ENCODE assay signal across 8 cellular contexts in genomic region chr4:153488719-153489384, GRCh38. TPM values are rescaled to one million over a fixed set of nuclear protein-coding genes. Genes with fewer than 3 reads are reported as not detected.
A peak's percentile ranks its signal among the peaks of the same experiment; 100 is the strongest.
DNase-seq lines count a peak whose midpoint lies in the region; ATAC-seq, FAIRE-seq and TF ChIP-seq lines count a peak whose summit lies in the region.

No MANE protein-coding gene starts in this region.

- H3K9ac ChIP-seq in IMR-90 (ENCODE audit: low read depth, low read length) (peak overlapping the region; percentile 3; the same call in 1 of the 2 replicates), astrocyte (ENCODE audit: low read length) (peak overlapping the region; percentile 62)

- peak overlapping the region; percentile 89 for H3K23ac ChIP-seq in IMR-90 (ENCODE audit: low read depth, low read length)

- H4K20me1 ChIP-seq in IMR-90 (ENCODE audit: insufficient read depth, low read length) (no peaks in the 10 kb centered on the region), astrocyte (ENCODE audit: insufficient read depth, low read length) (no peaks in the 10 kb centered on the region)

- TF ChIP-seq POLR2A in IMR-90 (IDR thresholded peaks at IDR 0.05; ENCODE audit: low read depth, low read length), result no peak

- CTCF ChIA-PET in IMR-90 (lab: Yijun Ruan, JAX), result no interaction called here

- peak overlapping the region; percentile 87 for H4K5ac ChIP-seq in IMR-90 (ENCODE audit: low read depth, low read length)

- in situ Hi-C loops in IMR-90 (cut with MboI; ENCODE audit: low sequenced_read_pairs), result no loop called here

- POLR2A ChIA-PET in IMR-90 (lab: Charles Lee; ENCODE audit: unreplicated experiment), result no interaction called here

- intact Hi-C loops in IMR-90 (cut with micrococcal nuclease), result no loop called here

- H3K4me3 ChIP-seq in GM08714 (ENCODE audit: low read length), result peak overlapping the region; percentile 71; the same call in 1 of the 2 replicates
- H3K4me3 ChIP-seq in IMR-90 (ENCODE audit: insufficient read depth, low read depth, low read length), result no peak overlapping the region
- H3K4me3 ChIP-seq in astrocyte (ENCODE audit: insufficient read depth, low read depth, low read length), result no peak overlapping the region
- no peak overlapping the region for H3K4me3 ChIP-seq in MG63

- peaks cover 48% of the 10 kb centered on the region for H3K4me1 Mint-ChIP-seq in astrocyte (ENCODE audit: low read depth, unreplicated experiment)
- peaks cover 54% of the 10 kb centered on the region for H3K4me1 Mint-ChIP-seq in memory B cell

- H3K4me2 ChIP-seq in IMR-90 (ENCODE audit: low read depth, low read length) (peak overlapping the region; percentile 64), astrocyte (ENCODE audit: low read length) (peak overlapping the region; percentile 77)

- H3K9me3 ChIP-seq in IMR-90 (ENCODE audit: control insufficient read depth, insufficient read depth, low read length) (no peaks in the 10 kb centered on the region), astrocyte (ENCODE audit: insufficient read depth, low read depth, low read length) (no peaks in the 10 kb centered on the region), MG63 (no peaks in the 10 kb centered on the region)

- peak overlapping the region; percentile 48 for H2BK20ac ChIP-seq in IMR-90 (ENCODE audit: low read depth, low read length)

- no TSS peak for BruUV-seq in IMR-90 (replicated peaks; lab: Mats Ljungman, UMichigan)

- H2AK9ac ChIP-seq in IMR-90 (replicated peaks; ENCODE audit: low read depth, low read length, poor library complexity), result peak overlapping the region; percentile 96

- H3K4me3 Mint-ChIP-seq in astrocyte (ENCODE audit: unreplicated experiment) (no peak overlapping the region), memory B cell (peak overlapping the region; percentile 81)

- H3K4ac ChIP-seq in IMR-90 (ENCODE audit: low read depth, low read length), result peak overlapping the region; percentile 83

- H2AK5ac ChIP-seq in IMR-90 (ENCODE audit: low read depth, low read length), result peak overlapping the region; percentile 77

- no peak overlapping the region for H3K56ac ChIP-seq in IMR-90 (ENCODE audit: extremely low read depth, insufficient read depth, low read length)

- no peaks in the 10 kb centered on the region for H3K27me3 ChIP-seq in IMR-90 (ENCODE audit: control insufficient read depth, insufficient read depth, low read length)
- H3K27me3 ChIP-seq in astrocyte (ENCODE audit: insufficient read depth, low read length), result no peaks in the 10 kb centered on the region
- H3K27me3 ChIP-seq in MG63, result no peaks in the 10 kb centered on the region

- 36% methylated on average over 13 of the region's 22 CpGs; no CpG with 5 or more reads in 1 of the 2 experiments for WGBS in IMR-90 (ENCODE audit: extremely low coverage in 2 of 2, insufficient read length in 1 of 2), 2 experiments

- peaks cover 15% of the 10 kb centered on the region for H3K9me1 ChIP-seq in IMR-90 (ENCODE audit: insufficient read depth, low read length)

- H3K14ac ChIP-seq in IMR-90 (replicated peaks; ENCODE audit: low read depth, low read length), result peak overlapping the region; percentile 70

- H4K91ac ChIP-seq in IMR-90 (ENCODE audit: insufficient read depth, low read depth, low read length), result peak overlapping the region; percentile 79

- peak overlapping the region; percentile 29 for H3K18ac ChIP-seq in IMR-90 (ENCODE audit: low read depth, low read length)

- ATAC-seq in GM21515 (IDR thresholded peaks at IDR 0.05; ENCODE audit: unreplicated experiment) (peak; percentile 30), IMR-90 (ENCODE audit: low read depth) (peak; percentile 15), memory B cell (ENCODE audit: low read depth) (peak; percentile 9)

- H3K27ac Mint-ChIP-seq in astrocyte (ENCODE audit: unreplicated experiment) (peak overlapping the region; percentile 63), memory B cell (peak overlapping the region; percentile 93)

- H3K79me2 ChIP-seq in astrocyte (ENCODE audit: insufficient read depth, low read length), result peaks cover 37% of the 10 kb centered on the region

- H3K27ac ChIP-seq in IMR-90 (ENCODE audit: insufficient read depth, low read length) (peak overlapping the region; percentile 7; the same call in 1 of the 2 replicates), astrocyte (ENCODE audit: low read depth, low read length) (peak overlapping the region; percentile 78)

- no peak for FAIRE-seq in astrocyte (lab: Jason Lieb, UNC)

- H2BK15ac ChIP-seq in IMR-90 (ENCODE audit: low read depth, low read length), result peak overlapping the region; percentile 1; the same call in 1 of the 3 replicates

- H3K36me3 ChIP-seq in IMR-90 (ENCODE audit: control insufficient read depth, insufficient read depth, low read length) (no peaks in the 10 kb centered on the region), astrocyte (ENCODE audit: insufficient read depth, low read length) (no peaks in the 10 kb centered on the region), MG63 (peaks cover 3% of the 10 kb centered on the region; the same call in 1 of the 2 replicates)

- H3K79me1 ChIP-seq in IMR-90 (ENCODE audit: low read depth in 1 of 2, low read length in 2 of 2), result peaks cover 8 to 51% of the 10 kb centered on the region in 2 experiments

- H3K9me3 Mint-ChIP-seq in astrocyte (ENCODE audit: unreplicated experiment), result no peaks in the 10 kb centered on the region
- no peaks in the 10 kb centered on the region for H3K9me3 Mint-ChIP-seq in memory B cell

- DNase-seq in IMR-90, result no peak
- no peak for DNase-seq in astrocyte (ENCODE audit: low read depth)
- peak in 1 of 2 donors; percentile 44 for DNase-seq in memory B cell (ENCODE audit: low spot score in 2 of 2)
- DNase-seq in NCI-H345 (lab: John Stamatoyannopoulos, UW), result no peak
- DNase-seq in OCI-M1 (lab: John Stamatoyannopoulos, UW), result no peak
- DNase-seq in MG63, result no peak

- dilution Hi-C loops in IMR-90 (cut with HindIII; ENCODE audit: low sequenced_read_pairs, unreplicated experiment), result no loop called here

- H4K8ac ChIP-seq in IMR-90 (ENCODE audit: low read depth in 2 of 2, low read length in 2 of 2), result peak overlapping the region; percentile 55 to 63

- H2BK5ac ChIP-seq in IMR-90 (ENCODE audit: low read depth, low read length, poor library complexity, severe bottlenecking), result no peak overlapping the region

- peaks cover 3% of the 10 kb centered on the region for H3K36me3 Mint-ChIP-seq in astrocyte (ENCODE audit: low read depth, unreplicated experiment)
- peaks cover 6% of the 10 kb centered on the region for H3K36me3 Mint-ChIP-seq in memory B cell

- H2BK120ac ChIP-seq in IMR-90 (ENCODE audit: low read depth, low read length), result peak overlapping the region; percentile 71

- H3K27me3 Mint-ChIP-seq in astrocyte (ENCODE audit: low read depth, unreplicated experiment) (no peaks in the 10 kb centered on the region), memory B cell (no peaks in the 10 kb centered on the region)

- TF ChIP-seq RAD21 in IMR-90 (IDR thresholded peaks at IDR 0.05; ENCODE audit: low read length), result no peak

- TF ChIP-seq CTCF in IMR-90 (conservative IDR thresholded peaks at IDR 0.05; ENCODE audit: low read depth, low read length), result no peak
- TF ChIP-seq CTCF in astrocyte (IDR thresholded peaks at IDR 0.05; ENCODE audit: insufficient read depth, low read depth, low read length), result no peak

- peaks cover 28% of the 10 kb centered on the region for H3K4me1 ChIP-seq in IMR-90 (ENCODE audit: control insufficient read depth, insufficient read depth, low read length)
- peaks cover 46% of the 10 kb centered on the region for H3K4me1 ChIP-seq in astrocyte (ENCODE audit: insufficient read depth, low read length)

- H2AFZ ChIP-seq in IMR-90 (replicated peaks; ENCODE audit: low read length, poor library complexity) (peak overlapping the region; percentile 81), astrocyte (ENCODE audit: low read depth, low read length) (peak overlapping the region; percentile 59)

TF ChIP-seq in IMR-90, 13 proteins besides CTCF, POLR2A, EP300 and RAD21:
- TF ChIP-seq ELK1 (IDR thresholded peaks at IDR 0.05; ENCODE audit: borderline replicate concordance, low read depth, low read length) (no peak), MAZ (IDR thresholded peaks at IDR 0.05; ENCODE audit: borderline replicate concordance, low read depth, low read length) (no peak), CHD1 (IDR thresholded peaks at IDR 0.05; ENCODE audit: low read depth, low read length) (no peak), USF2 (IDR thresholded peaks at IDR 0.05; ENCODE audit: low read depth, low read length) (no peak), MXI1 (IDR thresholded peaks at IDR 0.05; ENCODE audit: borderline replicate concordance, low read depth, low read length) (no peak), CEBPB (IDR thresholded peaks at IDR 0.05; ENCODE audit: low read depth, low read length) (no peak)

RNA-seq across cellular contexts. Expression of gene TMEM131L, which starts 22.7 kb away (rescaled TPM):
- total RNA-seq in IMR-90 (2012; rRNA removed), result 16.1 and 23.8 TPM in 2 replicates
- polyA plus RNA-seq in IMR-90 (2012; rRNA removed), result 8.2 and 8.4 TPM in 2 replicates
- 3.9 and 4.9 TPM in 2 replicates for polyA plus RNA-seq in IMR-90 (2012; cell fraction: cytosol; rRNA removed)
- 10.1 and 26.3 TPM in 2 replicates for polyA plus RNA-seq in IMR-90 (2012; cell fraction: nucleus; rRNA removed; ENCODE audit: low replicate concordance)
- 18.3 and 18.6 TPM in 2 replicates for total RNA-seq in astrocyte
- total RNA-seq in MG63 (2014; rRNA removed; shearing (Covaris generic); ENCODE audit: low replicate concordance), result 5.5 and 13.9 TPM in 2 replicates
